ENCODE assay signal across 8 cellular contexts in genomic region chr2:65186872-65187851, GRCh38. TPM values are rescaled to one million over a fixed set of nuclear protein-coding genes. Genes with fewer than 3 reads are reported as not detected.
DNase-seq lines count a peak whose midpoint lies in the region; ATAC-seq and TF ChIP-seq lines count a peak whose summit lies in the region.

No MANE protein-coding gene starts in this region.

- peak; percentile 86 for ATAC-seq in GM19035 (IDR thresholded peaks at IDR 0.05; ENCODE audit: unreplicated experiment)
- peak; percentile 82 to 86 for ATAC-seq in natural killer cell treated with Interleukin-12 subunit alpha and Interleukin-12 subunit beta and Interleukin-15 and Interleukin-18, amount 100 ng/mL, for 72 hours

- H3K79me2 ChIP-seq in fibroblast of lung (ENCODE audit: control insufficient read depth, insufficient read depth, low read length), result no peaks in the 10 kb centered on the region

- no peak overlapping the region for H3K4me3 Mint-ChIP-seq in natural killer cell treated with Interleukin-12 subunit alpha and Interleukin-12 subunit beta and Interleukin-15 and Interleukin-18, amount 100 ng/mL, for 72 hours

- no peaks in the 10 kb centered on the region for H4K20me1 ChIP-seq in fibroblast of lung (ENCODE audit: control insufficient read depth, extremely low read depth, insufficient read depth, low read length)

- H3K4me3 ChIP-seq in AG10803 (ENCODE audit: low read length), result no peak overlapping the region; the same call in 1 of the 2 replicates
- no peak overlapping the region for H3K4me3 ChIP-seq in Peyer's patch
- no peak overlapping the region for H3K4me3 ChIP-seq in fibroblast of lung (replicated peaks in 1 of 4; ENCODE audit: control extremely low read depth in 1 of 4, insufficient read depth in 1 of 4, low read depth in 3 of 4, low read length in 4 of 4)

- H3K27me3 Mint-ChIP-seq in natural killer cell treated with Interleukin-12 subunit alpha and Interleukin-12 subunit beta and Interleukin-15 and Interleukin-18, amount 100 ng/mL, for 72 hours, result peaks cover 6 to 27% of the 10 kb centered on the region in 2 donors

- H3K27ac Mint-ChIP-seq in natural killer cell treated with Interleukin-12 subunit alpha and Interleukin-12 subunit beta and Interleukin-15 and Interleukin-18, amount 100 ng/mL, for 72 hours, result no peak overlapping the region

- no peaks in the 10 kb centered on the region for H3K9me3 Mint-ChIP-seq in natural killer cell treated with Interleukin-12 subunit alpha and Interleukin-12 subunit beta and Interleukin-15 and Interleukin-18, amount 100 ng/mL, for 72 hours

- no peaks in the 10 kb centered on the region for H3K9me3 ChIP-seq in Peyer's patch
- H3K9me3 ChIP-seq in fibroblast of lung (ENCODE audit: control insufficient read depth, insufficient read depth, low read depth, low read length), result no peaks in the 10 kb centered on the region

- peak overlapping the region; percentile 88 for H2AFZ ChIP-seq in fibroblast of lung (ENCODE audit: low read length)

- H3K27me3 ChIP-seq in Peyer's patch (no peaks in the 10 kb centered on the region), fibroblast of lung (ENCODE audit: control insufficient read depth, insufficient read depth, low read length) (no peaks in the 10 kb centered on the region)

- H3K36me3 Mint-ChIP-seq in natural killer cell treated with Interleukin-12 subunit alpha and Interleukin-12 subunit beta and Interleukin-15 and Interleukin-18, amount 100 ng/mL, for 72 hours, result no peaks in the 10 kb centered on the region

- no peaks in the 10 kb centered on the region for H3K36me3 ChIP-seq in Peyer's patch
- H3K36me3 ChIP-seq in fibroblast of lung (ENCODE audit: control insufficient read depth, insufficient read depth, low read length), result no peaks in the 10 kb centered on the region

- H3K9ac ChIP-seq in fibroblast of lung (ENCODE audit: insufficient read depth, low read length), result no peak overlapping the region

- TF ChIP-seq CTCF in AG10803 (conservative IDR thresholded peaks at IDR 0.05; ENCODE audit: low read length), result peak; percentile 91
- TF ChIP-seq CTCF in Peyer's patch (IDR thresholded peaks at IDR 0.05), result peak; percentile 25 to 91 (median 82)
- TF ChIP-seq CTCF in fibroblast of lung (conservative IDR thresholded peaks at IDR 0.05 in 1 of 2, IDR thresholded peaks at IDR 0.05 in 1 of 2; ENCODE audit: low read depth in 1 of 2, low read length in 2 of 2), result peak; percentile 87 to 93

- TF ChIP-seq POLR2A in Peyer's patch (IDR thresholded peaks at IDR 0.05), result no peak

- no peak overlapping the region for H3K4me2 ChIP-seq in fibroblast of lung (ENCODE audit: extremely low read depth, insufficient read depth, low read length)

- H3K4me1 ChIP-seq in Peyer's patch (peaks cover 0 to 15% (median 0%) of the 10 kb centered on the region in 4 donors), fibroblast of lung (ENCODE audit: control insufficient read depth, extremely low read depth, insufficient read depth, low read length) (no peaks in the 10 kb centered on the region)

- peak; percentile 70 for DNase-seq in AG10803 (ENCODE audit: low read depth)
- DNase-seq in HT1080 (ENCODE audit: low read depth), result peak; percentile 73
- DNase-seq in Peyer's patch, result peak; percentile 56 to 92 (median 83)
- DNase-seq in activated T-cell treated with anti-CD3 and anti-CD28 coated beads, Interleukin-2, amount 50 U/mL, for 48 hours, result peak; percentile 75 to 78
- peak; percentile 60 to 78 for DNase-seq in fibroblast of lung (ENCODE audit: low read depth in 2 of 2)
- DNase-seq in natural killer cell treated with Interleukin-12 subunit alpha and Interleukin-12 subunit beta and Interleukin-15 and Interleukin-18, amount 100 ng/mL, for 72 hours (ENCODE audit: low spot score), result peak; percentile 73
- peak in 5 of 6 experiments; percentile 25 to 65 (median 47) for DNase-seq in stimulated activated naive CD4-positive, alpha-beta T cell (lab: John Stamatoyannopoulos, UW)

- H3K27ac ChIP-seq in Peyer's patch (peak overlapping the region in 3 of 4 donors; percentile 39 to 70 (median 47)), fibroblast of lung (ENCODE audit: insufficient read depth, low read length) (no peak overlapping the region)

- H3K4me1 Mint-ChIP-seq in natural killer cell treated with Interleukin-12 subunit alpha and Interleukin-12 subunit beta and Interleukin-15 and Interleukin-18, amount 100 ng/mL, for 72 hours (ENCODE audit: low read depth in 2 of 2), result peaks cover 8 to 10% of the 10 kb centered on the region in 2 donors

RNA-seq across cellular contexts. Expression of gene ACTR2, which starts 40.5 kb away (rescaled TPM):
- 45.7 and 114 TPM in 2 replicates for total RNA-seq in HT1080 (2014; rRNA removed; shearing (Covaris generic))
- polyA plus RNA-seq in HT1080 (2015; cell fraction: cytosol; rRNA removed), result 248 and 309 TPM in 2 replicates
- 212 and 231 TPM in 2 replicates for polyA plus RNA-seq in HT1080 (2015; cell fraction: nucleus; rRNA removed)
- total RNA-seq in Peyer's patch, result 100 to 1,000 TPM in 2 of 4 donors, 10 to 100 TPM in 2; 62.9 to 128 (median 89.5) TPM
- total RNA-seq in fibroblast of lung, result 67.3 and 90.2 TPM in 2 replicates
- polyA plus RNA-seq in fibroblast of lung, result 153 and 192 TPM in 2 replicates
- polyA plus RNA-seq in fibroblast of lung (2012), result 236 and 258 TPM in 2 replicates
- 29.5 and 45.3 TPM in 2 replicates for polyA minus RNA-seq in fibroblast of lung (ENCODE audit: low replicate concordance)
- 100 to 1,000 TPM; 227 to 491 TPM for total RNA-seq in natural killer cell treated with Interleukin-12 subunit alpha and Interleukin-12 subunit beta and Interleukin-15 and Interleukin-18, amount 100 ng/mL, for 72 hours

RNA-seq across cellular contexts. Expression of gene RAB1A, which starts 57.3 kb away (rescaled TPM):
- total RNA-seq in HT1080 (2014; rRNA removed; shearing (Covaris generic)), result 87.6 and 108 TPM in 2 replicates
- polyA plus RNA-seq in HT1080 (2015; cell fraction: cytosol; rRNA removed), result 147 and 149 TPM in 2 replicates
- 74.2 and 92.0 TPM in 2 replicates for polyA plus RNA-seq in HT1080 (2015; cell fraction: nucleus; rRNA removed)
- total RNA-seq in Peyer's patch (100 to 1,000 TPM in 1 of 4 donors, 10 to 100 TPM in 3; 57.8 to 118 (median 84.7) TPM), fibroblast of lung (63.4 and 89.8 TPM in 2 replicates)
- polyA plus RNA-seq in fibroblast of lung, result 206 and 289 TPM in 2 replicates
- 195 and 238 TPM in 2 replicates for polyA plus RNA-seq in fibroblast of lung (2012)
- 6.5 and 20.0 TPM in 2 replicates for polyA minus RNA-seq in fibroblast of lung (ENCODE audit: low replicate concordance)
- 100 to 1,000 TPM; 103 to 136 TPM for total RNA-seq in natural killer cell treated with Interleukin-12 subunit alpha and Interleukin-12 subunit beta and Interleukin-15 and Interleukin-18, amount 100 ng/mL, for 72 hours
